In the genomic region with DNA sequence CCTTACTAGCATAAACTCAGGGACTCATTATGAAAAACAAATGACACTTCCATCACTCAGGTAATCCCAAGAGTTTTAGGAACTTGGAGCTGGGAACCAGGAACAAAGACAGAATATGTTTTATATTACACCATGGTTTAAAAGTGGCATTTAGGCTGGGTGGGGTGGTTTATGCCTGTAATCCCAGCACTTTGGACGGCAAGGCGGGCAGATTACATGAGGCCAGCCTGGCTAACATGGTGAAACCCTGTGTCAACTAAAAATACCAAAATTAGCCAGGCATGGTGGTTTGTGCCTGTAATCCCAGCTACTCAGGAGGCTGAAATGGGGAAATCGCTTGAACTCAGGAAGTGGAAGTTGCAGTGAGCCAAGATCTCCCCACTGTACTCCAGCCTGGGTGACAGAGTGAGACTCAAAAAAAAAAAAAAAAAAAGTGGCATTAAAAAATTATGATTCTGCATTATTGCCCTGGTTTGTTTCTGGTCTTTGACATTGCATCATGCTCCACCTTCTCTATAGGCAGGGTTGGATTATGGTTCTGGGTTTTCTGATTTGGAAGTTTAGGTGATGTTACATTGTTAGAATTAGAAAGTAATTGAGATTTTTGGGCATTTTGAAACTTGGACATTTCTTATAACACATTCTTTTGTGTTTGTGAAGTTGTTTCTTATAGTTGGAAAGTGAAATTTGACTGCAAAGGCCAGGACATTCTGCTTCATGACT, we compare ENCODE assay signal across 1 cellular context.
TF ChIP-seq lines count a peak whose summit lies in the region.

No MANE protein-coding gene starts in this region.

TF ChIP-seq in HepG2, 621 proteins besides CTCF, POLR2A, EP300 and RAD21 (continued from another document):
- TF ChIP-seq, protein P1, sequence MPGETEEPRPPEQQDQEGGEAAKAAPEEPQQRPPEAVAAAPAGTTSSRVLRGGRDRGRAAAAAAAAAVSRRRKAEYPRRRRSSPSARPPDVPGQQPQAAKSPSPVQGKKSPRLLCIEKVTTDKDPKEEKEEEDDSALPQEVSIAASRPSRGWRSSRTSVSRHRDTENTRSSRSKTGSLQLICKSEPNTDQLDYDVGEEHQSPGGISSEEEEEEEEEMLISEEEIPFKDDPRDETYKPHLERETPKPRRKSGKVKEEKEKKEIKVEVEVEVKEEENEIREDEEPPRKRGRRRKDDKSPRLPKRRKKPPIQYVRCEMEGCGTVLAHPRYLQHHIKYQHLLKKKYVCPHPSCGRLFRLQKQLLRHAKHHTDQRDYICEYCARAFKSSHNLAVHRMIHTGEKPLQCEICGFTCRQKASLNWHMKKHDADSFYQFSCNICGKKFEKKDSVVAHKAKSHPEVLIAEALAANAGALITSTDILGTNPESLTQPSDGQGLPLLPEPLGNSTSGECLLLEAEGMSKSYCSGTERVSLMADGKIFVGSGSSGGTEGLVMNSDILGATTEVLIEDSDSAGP (CRISPR knock-in tag; IDR thresholded peaks at IDR 0.05; ENCODE audit: borderline replicate concordance) = no peak
- TF ChIP-seq ZNF333 (CRISPR knock-in tag; IDR thresholded peaks at IDR 0.05; ENCODE audit: borderline replicate concordance) (no peak), SRF (IDR thresholded peaks at IDR 0.05; ENCODE audit: low read depth, low read length) (no peak), JUNB (CRISPR knock-in tag; IDR thresholded peaks at IDR 0.05; ENCODE audit: borderline replicate concordance) (no peak)
- TF ChIP-seq, protein P2, sequence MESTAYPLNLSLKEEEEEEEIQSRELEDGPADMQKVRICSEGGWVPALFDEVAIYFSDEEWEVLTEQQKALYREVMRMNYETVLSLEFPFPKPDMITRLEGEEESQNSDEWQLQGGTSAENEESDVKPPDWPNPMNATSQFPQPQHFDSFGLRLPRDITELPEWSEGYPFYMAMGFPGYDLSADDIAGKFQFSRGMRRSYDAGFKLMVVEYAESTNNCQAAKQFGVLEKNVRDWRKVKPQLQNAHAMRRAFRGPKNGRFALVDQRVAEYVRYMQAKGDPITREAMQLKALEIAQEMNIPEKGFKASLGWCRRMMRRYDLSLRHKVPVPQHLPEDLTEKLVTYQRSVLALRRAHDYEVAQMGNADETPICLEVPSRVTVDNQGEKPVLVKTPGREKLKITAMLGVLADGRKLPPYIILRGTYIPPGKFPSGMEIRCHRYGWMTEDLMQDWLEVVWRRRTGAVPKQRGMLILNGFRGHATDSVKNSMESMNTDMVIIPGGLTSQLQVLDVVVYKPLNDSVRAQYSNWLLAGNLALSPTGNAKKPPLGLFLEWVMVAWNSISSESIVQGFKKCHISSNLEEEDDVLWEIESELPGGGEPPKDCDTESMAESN (CRISPR knock-in tag; conservative IDR thresholded peaks at IDR 0.05) = no peak
